In the genomic region with DNA sequence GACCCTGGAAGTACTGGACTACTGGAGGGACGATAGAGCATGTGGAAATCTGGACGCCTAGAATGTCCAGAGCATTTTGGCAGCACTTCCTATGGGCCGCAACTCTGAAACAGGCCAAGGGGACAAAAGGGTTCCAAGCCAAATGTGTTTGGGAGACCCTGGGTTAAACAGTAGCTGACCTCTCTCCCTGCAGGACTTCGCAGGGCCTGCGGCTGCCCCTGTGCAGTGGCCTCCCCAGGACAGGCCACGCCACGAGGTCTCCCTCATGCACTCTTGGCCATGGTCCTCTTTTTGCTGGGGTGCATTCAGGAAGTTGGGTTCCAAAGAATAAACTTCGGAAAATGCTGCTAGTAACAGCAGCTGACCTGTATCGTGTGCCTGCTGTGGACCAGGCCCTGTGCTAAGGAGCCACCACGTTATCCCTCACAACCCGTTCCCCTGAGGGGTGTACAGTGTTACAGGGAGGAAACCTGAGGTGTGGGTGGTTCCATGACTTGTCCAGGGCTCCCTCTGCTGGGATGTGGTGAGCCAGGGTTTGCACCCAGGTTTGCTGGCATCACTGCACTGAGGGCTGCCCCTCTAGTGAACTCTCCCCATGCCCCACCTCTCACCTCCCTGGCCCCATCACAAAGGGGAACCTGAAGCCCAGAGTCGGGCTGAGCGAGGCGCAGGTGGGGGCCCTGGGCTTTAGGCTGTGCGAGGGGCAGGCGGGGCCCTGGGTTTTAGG, we compare ENCODE assay signal across 10 cellular contexts.
DNase-seq lines count a peak whose midpoint lies in the region; ATAC-seq and TF ChIP-seq lines count a peak whose summit lies in the region.
"Had no signal": no experiment of that assay in that cellular context is flagged by ENCODE, and none has a peak within 500 bp of the region (broad histone marks: within the 10 kb centered on the region; RNA-seq: fewer than 3 reads in every experiment).

No MANE protein-coding gene starts in this region.

- RAD21 ChIA-PET in HCT116 (lab: Charles Lee; ENCODE audit: low non-redundant PET in 1 of 2, low total read pairs in 2 of 2, uncharacterized antibody in 2 of 2, unreplicated experiment in 2 of 2): no interaction called here

- 85% methylated on average over 16 of the region's 16 CpGs for WGBS in lower leg skin, 2 donors

- no peak overlapping the region for H3K4me2 ChIP-seq in HCT116 (ENCODE audit: low read length)

- CTCF ChIA-PET in HCT116 (lab: Charles Lee): no interaction called here

- no peak overlapping the region for H3K27ac Mint-ChIP-seq in endothelial cell (ENCODE audit: unreplicated experiment)

- no peaks in the 10 kb centered on the region for H4K20me1 ChIP-seq in HCT116 (ENCODE audit: insufficient read depth)

- no peak; the same call in 1 of the 2 replicates for TF ChIP-seq RAD21 in HCT116 (IDR thresholded peaks at IDR 0.05; ENCODE audit: low read depth)

- no peaks in the 10 kb centered on the region for H3K4me1 Mint-ChIP-seq in endothelial cell (ENCODE audit: unreplicated experiment)
- H3K4me1 Mint-ChIP-seq: central memory CD8-positive, alpha-beta T cell had no signal

- no peaks in the 10 kb centered on the region for H3K79me2 ChIP-seq in HCT116 (ENCODE audit: insufficient read depth, low read length)

- H3K27me3 Mint-ChIP-seq in endothelial cell (ENCODE audit: unreplicated experiment): peaks cover 3% of the 10 kb centered on the region
- H3K27me3 Mint-ChIP-seq: central memory CD8-positive, alpha-beta T cell had no signal

- no peaks in the 10 kb centered on the region for H3K36me3 ChIP-seq in HCT116 (ENCODE audit: control insufficient read depth in 1 of 2, insufficient read depth in 2 of 2, low read length in 2 of 2)

- POLR2A ChIA-PET in HCT116 (lab: Charles Lee): no interaction called here

- intact Hi-C loops in HCT116 (cut with micrococcal nuclease): no loop called here
- intact Hi-C loops in lower leg skin (cut with DNase I; ENCODE audit: low total_unique reads): no loop called here

- H3K4me3 Mint-ChIP-seq in endothelial cell (ENCODE audit: unreplicated experiment): no peak overlapping the region
- H3K4me3 Mint-ChIP-seq: central memory CD8-positive, alpha-beta T cell had no signal

- DNase-seq in AG09309 (ENCODE audit: low read depth) (no peak), HCT116 (ENCODE audit: low read depth, low spot score) (no peak), astrocyte of the hippocampus (ENCODE audit: low read depth, low spot score) (peak; percentile 33), lower leg skin (ENCODE audit: low spot score in 2 of 2) (peak; percentile 10 to 83), endothelial cell (ENCODE audit: low spot score) (no peak), hippocampal formation (lab: John Stamatoyannopoulos, UW) (no peak)
- DNase-seq: NCI-H2029 treated with DMSO at 0.1 percent for 48 hours had no signal

- TF ChIP-seq CTCF in AG09309 (IDR thresholded peaks at IDR 0.05; ENCODE audit: control insufficient read depth, insufficient read depth, low read depth, low read length, missing control alignments) (peak; percentile 52), HCT116 (IDR thresholded peaks at IDR 0.05 in 2 of 3, conservative IDR thresholded peaks at IDR 0.05 in 1 of 3; ENCODE audit: borderline replicate concordance in 1 of 3, insufficient read depth in 1 of 3, low read depth in 2 of 3, low read length in 2 of 3) (peak in 2 of 3 experiments; percentile 28 to 41; a peak in 2 of 6 replicates), lower leg skin (IDR thresholded peaks at IDR 0.05) (no peak), endothelial cell (IDR thresholded peaks at IDR 0.05; ENCODE audit: unreplicated experiment) (no peak)

- H3K9me2 ChIP-seq in HCT116 (ENCODE audit: insufficient read depth): no peaks in the 10 kb centered on the region

- no peaks in the 10 kb centered on the region for H3K4me1 ChIP-seq in HCT116 (ENCODE audit: control insufficient read depth in 1 of 2, insufficient read depth in 2 of 2, low read length in 2 of 2)

- no peak overlapping the region for H3K9ac ChIP-seq in HCT116 (ENCODE audit: low read length)

- H3K9me3 Mint-ChIP-seq in endothelial cell (ENCODE audit: unreplicated experiment): no peaks in the 10 kb centered on the region
- H3K9me3 Mint-ChIP-seq: central memory CD8-positive, alpha-beta T cell had no signal

- H3K36me3 Mint-ChIP-seq in endothelial cell (ENCODE audit: low read depth, unreplicated experiment): peaks cover 16% of the 10 kb centered on the region

- H3K27ac ChIP-seq in HCT116 (ENCODE audit: low read depth, low read length): no peak overlapping the region

- no peaks in the 10 kb centered on the region for H3K27me3 ChIP-seq in HCT116 (ENCODE audit: insufficient read depth, low read length)

- no TSS peak for BruUV-seq in HCT116 (replicated peaks; lab: Mats Ljungman, UMichigan)

- TF ChIP-seq POLR2A in HCT116 (IDR thresholded peaks at IDR 0.05; ENCODE audit: borderline replicate concordance, extremely low read depth, insufficient read depth, insufficient read length) (no peak), lower leg skin (IDR thresholded peaks at IDR 0.05) (no peak)

- ATAC-seq in HCT116 (peak; percentile 78), GM18909 (IDR thresholded peaks at IDR 0.05; ENCODE audit: poor library complexity, unreplicated experiment) (no peak), HG03439 (IDR thresholded peaks at IDR 0.05; ENCODE audit: unreplicated experiment) (no peak)

- H3K4me3 ChIP-seq in AG09309 (ENCODE audit: control insufficient read depth, low read depth, low read length): no peak overlapping the region
- no peak overlapping the region for H3K4me3 ChIP-seq in HCT116 (replicated peaks in 1 of 2; ENCODE audit: low read depth in 1 of 2, low read length in 2 of 2)
- no peak overlapping the region for H3K4me3 ChIP-seq in lower leg skin (ENCODE audit: low read depth, poor library complexity, severe bottlenecking)

- no peak overlapping the region for H2AFZ ChIP-seq in HCT116 (ENCODE audit: low read depth, low read length, poor library complexity, severe bottlenecking)

- H3K9me3 ChIP-seq in HCT116 (ENCODE audit: control insufficient read depth in 1 of 2, insufficient read depth in 1 of 2, low read depth in 1 of 2, low read length in 2 of 2): no peaks in the 10 kb centered on the region

TF ChIP-seq in HCT116, 20 proteins besides CTCF, POLR2A, EP300 and RAD21:
- TF ChIP-seq, protein P1, sequence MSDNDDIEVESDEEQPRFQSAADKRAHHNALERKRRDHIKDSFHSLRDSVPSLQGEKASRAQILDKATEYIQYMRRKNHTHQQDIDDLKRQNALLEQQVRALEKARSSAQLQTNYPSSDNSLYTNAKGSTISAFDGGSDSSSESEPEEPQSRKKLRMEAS (IDR thresholded peaks at IDR 0.05): no peak
- no peak for TF ChIP-seq CBX3 (IDR thresholded peaks at IDR 0.05; ENCODE audit: low read depth)
- TF ChIP-seq TCF7L2 (IDR thresholded peaks at IDR 0.05; ENCODE audit: borderline replicate concordance, extremely low read depth, insufficient read depth, insufficient read length): no peak
- no peak for TF ChIP-seq ELF1 (IDR thresholded peaks at IDR 0.05; ENCODE audit: borderline replicate concordance, low read depth)
- no peak for TF ChIP-seq ZFX (IDR thresholded peaks at IDR 0.05)
- TF ChIP-seq ZNF274 (IDR thresholded peaks at IDR 0.05; ENCODE audit: low read depth, low read length): no peak
- TF ChIP-seq EZH2 (IDR thresholded peaks at IDR 0.05): no peak
- no peak for TF ChIP-seq POLR2AphosphoS5 (IDR thresholded peaks at IDR 0.05; ENCODE audit: low read depth, low read length)
- TF ChIP-seq SIN3A (IDR thresholded peaks at IDR 0.05; ENCODE audit: low read depth): no peak
- no peak for TF ChIP-seq YY1 (IDR thresholded peaks at IDR 0.05; ENCODE audit: extremely low read depth, insufficient replicate concordance, low read depth, low read length)

Comparison
In these comparisons a context has a peak if more than half of its experiments do, and no peak if none do; other contexts are left out.
1. DNase-seq: peak in astrocyte of the hippocampus (single experiment) and lower leg skin (2 of 2); none in AG09309 (single experiment), HCT116 (single experiment), endothelial cell (single experiment) and hippocampal formation (0 of 2).
2. CTCF ChIP-seq: peak in AG09309 (single experiment) and HCT116 (2 of 3); none in lower leg skin (0 of 3) and endothelial cell (single experiment).